ENCODE assay signal across 20 cellular contexts in genomic region chr10:106380706-106381105, GRCh38.
DNase-seq lines count a peak whose midpoint lies in the region; ATAC-seq and TF ChIP-seq lines count a peak whose summit lies in the region.
"Had no signal": no experiment of that assay in that cellular context is flagged by ENCODE, and none has a peak within 500 bp of the region (broad histone marks: within the 10 kb centered on the region; RNA-seq: fewer than 3 reads in every experiment).

No MANE protein-coding gene starts in this region.

- H4K20me1 ChIP-seq in mammary epithelial cell (ENCODE audit: insufficient read depth, low read length) (no peaks in the 10 kb centered on the region), PC-3 (ENCODE audit: low read length) (no peaks in the 10 kb centered on the region)
- H4K20me1 ChIP-seq: BLaER1 had no signal

- H3K4me3 ChIP-seq in mammary epithelial cell (replicated peaks in 1 of 3; ENCODE audit: insufficient read depth in 1 of 3, low read depth in 2 of 3, low read length in 3 of 3) (no peak overlapping the region), PC-3 (ENCODE audit: low read length) (no peak overlapping the region), epithelial cell of esophagus (ENCODE audit: low read length) (no peak overlapping the region)
- H3K4me3 ChIP-seq: BLaER1, GM23248 had no signal

- H3K4me2 ChIP-seq in mammary epithelial cell (ENCODE audit: insufficient read depth, low read depth, low read length) (peak overlapping the region; percentile 34), PC-3 (ENCODE audit: low read length) (peak overlapping the region; percentile 51)
- H3K4me2 ChIP-seq: BLaER1 had no signal

- no peaks in the 10 kb centered on the region for H3F3A ChIP-seq in PC-3 (ENCODE audit: low read length, unreplicated experiment)

- H3K9me3 ChIP-seq in mammary epithelial cell (replicated peaks; ENCODE audit: insufficient read depth, low read length) (no peaks in the 10 kb centered on the region), PC-3 (ENCODE audit: low read length) (no peaks in the 10 kb centered on the region)
- H3K9me3 ChIP-seq: Caco-2 had no signal

- no peaks in the 10 kb centered on the region for H3K79me2 ChIP-seq in mammary epithelial cell (ENCODE audit: insufficient read depth, low read length)
- no peaks in the 10 kb centered on the region for H3K79me2 ChIP-seq in PC-3 (ENCODE audit: low read length)

- in situ Hi-C loops in mammary epithelial cell (cut with MboI; ENCODE audit: low sequenced_read_pairs in 2 of 2) = no loop called here

- dilution Hi-C loops in mammary epithelial cell (cut with HindIII; ENCODE audit: low sequenced_read_pairs) = no loop called here

- H3K4me3 Mint-ChIP-seq in MCF 10A (ENCODE audit: unreplicated experiment) = no peak overlapping the region
- H3K4me3 Mint-ChIP-seq: B cell; CD4-positive, CD25-positive, alpha-beta regulatory T cell; CD8-positive, alpha-beta T cell had no signal

- WGBS in mammary epithelial cell (ENCODE audit: low coverage, missing lambda C conversion rate) = 65% methylated on average over 3 of the region's 3 CpGs

- H3K9me2 ChIP-seq in PC-3 (replicated peaks; ENCODE audit: low read length) = no peaks in the 10 kb centered on the region

- peaks cover 7% of the 10 kb centered on the region for H3K4me1 Mint-ChIP-seq in MCF 10A (ENCODE audit: insufficient read depth, unreplicated experiment)
- H3K4me1 Mint-ChIP-seq: B cell; CD4-positive, CD25-positive, alpha-beta regulatory T cell had no signal

- H3K36me3 ChIP-seq in mammary epithelial cell (ENCODE audit: insufficient read depth, low read length) (no peaks in the 10 kb centered on the region), PC-3 (ENCODE audit: low read depth, low read length) (no peaks in the 10 kb centered on the region)
- H3K36me3 ChIP-seq: BLaER1 had no signal

- H3K9ac ChIP-seq in mammary epithelial cell (ENCODE audit: insufficient read depth, low read length) = no peak overlapping the region
- H3K9ac ChIP-seq in PC-3 (ENCODE audit: low read length) = no peak overlapping the region
- H3K9ac ChIP-seq: BLaER1, GM23248 had no signal

- H3K27me3 Mint-ChIP-seq in MCF 10A (ENCODE audit: insufficient read depth, unreplicated experiment) = no peaks in the 10 kb centered on the region
- H3K27me3 Mint-ChIP-seq: B cell; CD4-positive, CD25-positive, alpha-beta regulatory T cell had no signal

- CTCF ChIA-PET in mammary epithelial cell (lab: Charles Lee; ENCODE audit: low non-redundant PET) = no interaction called here
- CTCF ChIA-PET in MCF 10A (lab: Yijun Ruan, JAX) = interaction anchor here (0.7 to 2.6 kb wide), 3 partner anchors 26 to 1974 kb away, joined by 3 to 16 read pairs (median 3); no protein-coding TSS in a partner anchor
- CTCF ChIA-PET in PC-3 (lab: Charles Lee) = interaction anchor here (0.5 to 0.6 kb wide), 2 partner anchors 24 to 28 kb away, joined by 4 to 5 read pairs; no protein-coding TSS in a partner anchor

- no peaks in the 10 kb centered on the region for H3K36me3 Mint-ChIP-seq in MCF 10A (ENCODE audit: insufficient read depth, unreplicated experiment)
- H3K36me3 Mint-ChIP-seq: CD4-positive, CD25-positive, alpha-beta regulatory T cell; CD8-positive, alpha-beta T cell had no signal

- no peak overlapping the region for H2AFZ ChIP-seq in mammary epithelial cell (ENCODE audit: low read depth, low read length)
- H2AFZ ChIP-seq in PC-3 (ENCODE audit: low read length) = peak overlapping the region; percentile 53; the same call in 1 of the 2 replicates
- H2AFZ ChIP-seq: GM23248 had no signal

- no peak overlapping the region for H3K27ac Mint-ChIP-seq in MCF 10A (ENCODE audit: low read depth, unreplicated experiment)
- H3K27ac Mint-ChIP-seq: B cell; CD4-positive, CD25-positive, alpha-beta regulatory T cell; CD8-positive, alpha-beta T cell had no signal

- H3K9me3 Mint-ChIP-seq in MCF 10A (ENCODE audit: unreplicated experiment) = no peaks in the 10 kb centered on the region

- H3K27ac ChIP-seq in mammary epithelial cell (ENCODE audit: insufficient read depth, low read depth, low read length) (no peak overlapping the region), PC-3 (ENCODE audit: low read length) (no peak overlapping the region)
- H3K27ac ChIP-seq: 22Rv1, BLaER1, C4-2B, GM23248 had no signal

- no peaks in the 10 kb centered on the region for H3K27me3 ChIP-seq in mammary epithelial cell (ENCODE audit: insufficient read depth, low read length)
- H3K27me3 ChIP-seq in PC-3 (ENCODE audit: low read length) = no peaks in the 10 kb centered on the region
- H3K27me3 ChIP-seq: BLaER1 had no signal

- peaks cover 8% of the 10 kb centered on the region for H3K4me1 ChIP-seq in mammary epithelial cell (ENCODE audit: insufficient read depth, low read length)
- H3K4me1 ChIP-seq in PC-3 (ENCODE audit: insufficient read depth, low read length) = peaks cover 12% of the 10 kb centered on the region
- H3K4me1 ChIP-seq: Caco-2 had no signal

- TF ChIP-seq CTCF in mammary epithelial cell (conservative IDR thresholded peaks at IDR 0.05 in 1 of 2, IDR thresholded peaks at IDR 0.05 in 1 of 2; ENCODE audit: extremely low read depth in 1 of 2, insufficient read depth in 1 of 2, low read depth in 1 of 2, low read length in 2 of 2) (no peak), MCF 10A (IDR thresholded peaks at IDR 0.05; ENCODE audit: unreplicated experiment) (no peak), PC-3 (conservative IDR thresholded peaks at IDR 0.05; ENCODE audit: low read depth, low read length) (no peak), epithelial cell of esophagus (IDR thresholded peaks at IDR 0.05; ENCODE audit: insufficient read depth, low read depth, low read length, missing control alignments) (no peak)

- BruUV-seq in mammary epithelial cell (replicated peaks; lab: Mats Ljungman, UMichigan) (no TSS peak), MCF 10A (replicated peaks; lab: Mats Ljungman, UMichigan) (no TSS peak), PC-3 (replicated peaks; lab: Mats Ljungman, UMichigan) (no TSS peak)

- DNase-seq in mammary epithelial cell (no peak), MCF 10A (ENCODE audit: unreplicated experiment) (no peak), PC-3 (peak; percentile 60), epithelial cell of esophagus (ENCODE audit: low read depth) (peak; percentile 19), NCI-H748 (lab: John Stamatoyannopoulos, UW; ENCODE audit: unreplicated experiment) (no peak)
- DNase-seq: Caco-2; CD4-positive, CD25-positive, alpha-beta regulatory T cell; CD8-positive, alpha-beta T cell; DMS153; DND-41; GF-D8; GM23248; H7; HCEC 1CT had no signal

- POLR2A ChIA-PET in MCF 10A (lab: Yijun Ruan, JAX) (no interaction called here), PC-3 (lab: Charles Lee; ENCODE audit: unreplicated experiment) (no interaction called here)

- intact Hi-C loops in mammary epithelial cell (cut with micrococcal nuclease) (no loop called here), MCF 10A (cut with micrococcal nuclease) (no loop called here), PC-3 (cut with micrococcal nuclease) (no loop called here)

- ATAC-seq in PC-3 = no peak
- no peak for ATAC-seq in GM21786 (IDR thresholded peaks at IDR 0.05; ENCODE audit: unreplicated experiment)
- ATAC-seq in GM21825 (IDR thresholded peaks at IDR 0.05; ENCODE audit: unreplicated experiment) = no peak
- ATAC-seq: CD8-positive, alpha-beta T cell had no signal

Comparison
In these comparisons a context has a peak if more than half of its experiments do, and no peak if none do; other contexts are left out.
1. DNase-seq: peak in PC-3 (single experiment) and epithelial cell of esophagus (single experiment); none in mammary epithelial cell (single experiment), MCF 10A (single experiment) and NCI-H748 (single experiment).